26 cellular contexts compared by ENCODE assay signal in the genomic region with DNA sequence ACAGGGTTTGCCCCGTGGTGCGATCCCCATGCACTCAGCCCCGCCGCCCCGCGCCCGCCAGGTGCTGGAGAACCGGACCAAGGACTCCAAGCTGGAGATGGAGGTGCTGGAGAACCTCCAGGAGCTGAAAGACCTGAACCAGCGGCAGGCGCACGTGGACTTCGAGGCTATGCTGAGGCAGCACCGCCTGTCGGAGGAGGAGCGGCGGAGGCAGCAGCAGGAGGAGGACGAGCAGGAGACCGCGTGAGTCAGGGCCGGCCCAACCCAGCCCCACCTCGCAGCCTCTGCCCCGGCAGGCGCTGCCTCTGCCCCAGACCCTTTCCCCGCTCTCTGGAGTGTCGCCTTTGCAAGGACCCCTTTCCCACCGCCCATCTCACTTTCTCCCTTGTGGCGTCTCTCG. TPM values are rescaled to one million over a fixed set of nuclear protein-coding genes. Genes with fewer than 3 reads are reported as not detected.
"Had no signal": no experiment of that assay in that cellular context is flagged by ENCODE, and none has a peak within 500 bp of the region (broad histone marks: within the 10 kb centered on the region; RNA-seq: fewer than 3 reads in every experiment).

No MANE protein-coding gene starts in this region.

- H3K4me1 Mint-ChIP-seq: nephron progenitor cell had no signal

- H3K27ac ChIP-seq: esophagus muscularis mucosa, gastrocnemius medialis, left ventricle myocardium inferior, neutrophil, sigmoid colon, skin epidermis, tibial artery, upper lobe of right lung, vagina had no signal

- H3K4me3 ChIP-seq: esophagus muscularis mucosa, gastrocnemius medialis, left ventricle myocardium inferior, lung, sigmoid colon, skin epidermis, tibial artery, upper lobe of right lung, vagina had no signal

- H3K27ac Mint-ChIP-seq: immature natural killer cell; naive B cell; nephron progenitor cell; stimulated activated naive CD8-positive, alpha-beta T cell treated with anti-CD3 and anti-CD28 coated beads, Interleukin-15, Interleukin-2, amounts not matched to agents 100 ng/mL and 50 ng/mL, for 24 hours had no signal

- DNase-seq: effector memory CD4-positive, alpha-beta T cell; gastrocnemius medialis; immature natural killer cell; kidney; left cardiac atrium; left ventricle myocardium inferior; mesenchymal stem cell; midbrain; naive B cell; nephron progenitor cell; sigmoid colon; stimulated activated CD4-positive, alpha-beta T cell treated with anti-CD3 and anti-CD28 coated beads, Interleukin-12 subunit alpha, Interleukin-12 subunit beta, amount 100 ng/mL, for 4 hours; stimulated activated CD4-positive, alpha-beta T cell treated with anti-CD3 and anti-CD28 coated beads, Interleukin-2, amount 100 ng/mL, for 48 hours; tibial artery; upper lobe of right lung had no signal

- H3K27me3 ChIP-seq: esophagus muscularis mucosa, gastrocnemius medialis, neutrophil, sigmoid colon, tibial artery, upper lobe of right lung, vagina had no signal

- H3K9me3 Mint-ChIP-seq: immature natural killer cell; stimulated activated naive CD8-positive, alpha-beta T cell treated with anti-CD3 and anti-CD28 coated beads, Interleukin-15, Interleukin-2, amounts not matched to agents 100 ng/mL and 50 ng/mL, for 24 hours had no signal

- H3K9me3 ChIP-seq: gastrocnemius medialis, neutrophil, upper lobe of right lung had no signal

- H3K4me1 ChIP-seq: esophagus muscularis mucosa, gastrocnemius medialis, left ventricle myocardium inferior, sigmoid colon, tibial artery, upper lobe of right lung, vagina had no signal

- ATAC-seq: gastrocnemius medialis had no signal

- FAIRE-seq: endometrium, kidney had no signal

- H3K27me3 Mint-ChIP-seq: naive B cell; stimulated activated naive CD8-positive, alpha-beta T cell treated with anti-CD3 and anti-CD28 coated beads, Interleukin-15, Interleukin-2, amounts not matched to agents 100 ng/mL and 50 ng/mL, for 24 hours had no signal

- H3K4me3 Mint-ChIP-seq: immature natural killer cell; naive B cell; nephron progenitor cell; stimulated activated naive CD8-positive, alpha-beta T cell treated with anti-CD3 and anti-CD28 coated beads, Interleukin-15, Interleukin-2, amounts not matched to agents 100 ng/mL and 50 ng/mL, for 24 hours had no signal

RNA-seq across cellular contexts. Expression of gene SHD, which starts 20.9 kb away (rescaled TPM):
- total RNA-seq: esophagus muscularis mucosa, fibroblast of villous mesenchyme, kidney, lung, osteoblast, pulmonary artery endothelial cell, sigmoid colon, upper lobe of right lung, vagina had no signal
- polyA plus RNA-seq: immature natural killer cell, lung had no signal

RNA-seq across cellular contexts. Expression of gene EBI3, which starts 28.9 kb away (rescaled TPM):
- total RNA-seq: osteoblast, vagina had no signal
- polyA plus RNA-seq: immature natural killer cell had no signal

RNA-seq across cellular contexts. Expression of gene TMIGD2, which starts 44.0 kb away (rescaled TPM):
- total RNA-seq: esophagus muscularis mucosa, fibroblast of villous mesenchyme, gastrocnemius medialis, left ventricle myocardium inferior, osteoblast, pulmonary artery endothelial cell, sigmoid colon, temporal lobe, vagina had no signal

RNA-seq across cellular contexts. Expression of gene FSD1, which starts 46.2 kb away (rescaled TPM):
- total RNA-seq: gastrocnemius medialis, left cardiac atrium, left ventricle myocardium inferior had no signal
